ENCODE assay signal across 18 cellular contexts in genomic region chr5:166430491-166431319, GRCh38.
DNase-seq lines count a peak whose midpoint lies in the region; ATAC-seq and TF ChIP-seq lines count a peak whose summit lies in the region.
"Had no signal": no experiment of that assay in that cellular context is flagged by ENCODE, and none has a peak within 500 bp of the region (broad histone marks: within the 10 kb centered on the region; RNA-seq: fewer than 3 reads in every experiment).

No MANE protein-coding gene starts in this region.

- H3K9me3 ChIP-seq in endodermal cell (ENCODE audit: control insufficient read depth, low read length), result no peaks in the 10 kb centered on the region
- H3K9me3 ChIP-seq: BLaER1 had no signal

- DNase-seq in ELF-1 (ENCODE audit: low read depth, low spot score) (peak; percentile 75), NCI-H226 (peak; percentile 57), endodermal cell (peak; percentile 92), iPS-NIHi7 (ENCODE audit: extremely low spot score) (peak; percentile 73), OCI-M1 (lab: John Stamatoyannopoulos, UW) (no peak), cardiac septum (ENCODE audit: low spot score) (no peak), NCI-H2081 (lab: John Stamatoyannopoulos, UW) (no peak)
- DNase-seq: EL, NCI-H1105, NCI-H1694 treated with DMSO at 0.1 percent for 48 hours, NCI-H82, SHP77 treated with DMSO at 0.1 percent for 48 hours had no signal

- H3K4me3 Mint-ChIP-seq in endodermal cell, result peak overlapping the region; percentile 1

- H3K36me3 Mint-ChIP-seq in endodermal cell (ENCODE audit: low read depth), result peaks cover 1% of the 10 kb centered on the region

- peaks cover 26% of the 10 kb centered on the region for H3K4me1 Mint-ChIP-seq in endodermal cell

- H3K36me3 ChIP-seq in endodermal cell (ENCODE audit: control insufficient read depth, insufficient read depth, low read length), result no peaks in the 10 kb centered on the region
- H3K36me3 ChIP-seq: BLaER1 had no signal

- H3K4me3 ChIP-seq in endodermal cell (ENCODE audit: low read length), result no peak overlapping the region
- H3K4me3 ChIP-seq: BLaER1 had no signal

- H3K9ac ChIP-seq in endodermal cell (ENCODE audit: extremely low read depth, low read length, poor library complexity, severe bottlenecking), result no peak overlapping the region
- H3K9ac ChIP-seq: BLaER1, KMS-11 had no signal

- no peak for ATAC-seq in GM19452 (IDR thresholded peaks at IDR 0.05; ENCODE audit: unreplicated experiment)
- ATAC-seq: HepG2 had no signal

- peak overlapping the region; percentile 5 for H3K27ac ChIP-seq in endodermal cell (ENCODE audit: low read depth, low read length)
- H3K27ac ChIP-seq: 22Rv1, BLaER1, HL-60, KMS-11 had no signal

- TF ChIP-seq CTCF in endodermal cell (conservative IDR thresholded peaks at IDR 0.05), result no peak

- H3K27ac Mint-ChIP-seq in endodermal cell, result peak overlapping the region; percentile 87

- peaks cover 2% of the 10 kb centered on the region for H3K9me3 Mint-ChIP-seq in endodermal cell

- H3K4me1 ChIP-seq in endodermal cell (ENCODE audit: control insufficient read depth, insufficient read depth, low read length), result peaks cover 6% of the 10 kb centered on the region
- H3K4me1 ChIP-seq: BLaER1 had no signal

- WGBS in endodermal cell (ENCODE audit: insufficient coverage in 1 of 2, insufficient read length in 1 of 2), 2 experiments, result 6 to 8% methylated on average over 2 to 5 of the region's 5 CpGs

- intact Hi-C loops in cardiac septum (cut with DNase I), result no loop called here

- no peaks in the 10 kb centered on the region for H3K27me3 Mint-ChIP-seq in endodermal cell (ENCODE audit: insufficient read depth)

- H3K27me3 ChIP-seq in endodermal cell (ENCODE audit: control insufficient read depth, insufficient read depth, low read length, poor library complexity, severe bottlenecking), result no peaks in the 10 kb centered on the region
- H3K27me3 ChIP-seq: BLaER1 had no signal

Comparison
In these comparisons a context has a peak if more than half of its experiments do, and no peak if none do; other contexts are left out.
1. DNase-seq: peak in ELF-1 (single experiment), NCI-H226 (single experiment), endodermal cell (single experiment) and iPS-NIHi7 (single experiment); none in OCI-M1 (single experiment), cardiac septum (single experiment) and NCI-H2081 (0 of 2).